Comparison of ENCODE assay signal across 8 cellular contexts in the genomic region with DNA sequence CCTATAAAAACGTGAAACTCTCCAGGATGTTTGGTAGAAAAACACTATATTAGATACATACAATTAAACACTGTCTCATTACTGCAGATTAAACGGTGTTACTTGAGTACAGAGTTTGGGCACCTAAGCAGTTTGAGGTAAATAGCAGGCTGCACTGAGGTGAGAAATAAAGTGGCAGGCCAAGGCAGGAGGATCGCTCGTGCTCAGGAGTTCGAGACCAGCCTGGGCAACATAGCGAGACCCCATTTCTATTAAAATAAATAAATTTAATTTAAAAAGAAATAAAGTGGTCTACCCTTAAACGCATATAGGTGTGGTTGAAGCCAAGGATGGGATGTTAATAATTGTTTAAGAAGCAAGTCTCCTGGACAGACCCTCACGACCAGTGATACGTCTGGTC. TPM values are rescaled to one million over a fixed set of nuclear protein-coding genes. Genes with fewer than 3 reads are reported as not detected.
A peak's percentile ranks its signal among the peaks of the same experiment; 100 is the strongest.
DNase-seq lines count a peak whose midpoint lies in the region; ATAC-seq and TF ChIP-seq lines count a peak whose summit lies in the region.

No MANE protein-coding gene starts in this region.

- 5 to 7% methylated on average over 9 of the region's 9 CpGs for WGBS in testis, 2 donors

- peak overlapping the region; percentile 96 for H3K4me3 Mint-ChIP-seq in activated CD4-positive, alpha-beta T cell treated with anti-CD3 and anti-CD28 coated beads, Interleukin-2, amount 10 ng/mL, durations not matched to agents 24 days and 14 days
- H3K4me3 Mint-ChIP-seq in activated naive CD8-positive, alpha-beta T cell treated with anti-CD3 and anti-CD28 coated beads for 36 hours, result peak overlapping the region; percentile 95

- TF ChIP-seq CTCF in testis (IDR thresholded peaks at IDR 0.05), result no peak

- peaks cover 2% of the 10 kb centered on the region for H3K27me3 Mint-ChIP-seq in activated CD4-positive, alpha-beta T cell treated with anti-CD3 and anti-CD28 coated beads, Interleukin-2, amount 10 ng/mL, durations not matched to agents 24 days and 14 days
- peaks cover 5% of the 10 kb centered on the region for H3K27me3 Mint-ChIP-seq in activated naive CD8-positive, alpha-beta T cell treated with anti-CD3 and anti-CD28 coated beads for 36 hours

- peaks cover 12% of the 10 kb centered on the region for H3K36me3 Mint-ChIP-seq in activated CD4-positive, alpha-beta T cell treated with anti-CD3 and anti-CD28 coated beads, Interleukin-2, amount 10 ng/mL, durations not matched to agents 24 days and 14 days (ENCODE audit: low read depth)
- peaks cover 22% of the 10 kb centered on the region for H3K36me3 Mint-ChIP-seq in activated naive CD8-positive, alpha-beta T cell treated with anti-CD3 and anti-CD28 coated beads for 36 hours

- H3K9me3 ChIP-seq in testis, result no peaks in the 10 kb centered on the region

- peak overlapping the region; percentile 92 to 99 for H3K4me3 ChIP-seq in testis

- intact Hi-C loops in activated CD4-positive, alpha-beta T cell treated with anti-CD3 and anti-CD28 coated beads, Interleukin-2, amount 10 ng/mL, durations not matched to agents 24 days and 14 days (cut with micrococcal nuclease), result loop anchor here (10.0 kb wide), 1 partner anchor 1123 kb away; a partner anchor contains a TSS
- intact Hi-C loops in testis (cut with DNase I; ENCODE audit: low total_unique reads), result loop anchor here (10.0 kb wide), 1 partner anchor 147 kb away; a partner anchor contains a TSS

- H3K27ac ChIP-seq in testis (peak overlapping the region; percentile 94 to 95), caudate nucleus (ENCODE audit: low read depth, low read length) (no peak overlapping the region)

- no peak for TF ChIP-seq POLR2A in testis (IDR thresholded peaks at IDR 0.05)

- peak overlapping the region; percentile 99 for H3K27ac Mint-ChIP-seq in activated CD4-positive, alpha-beta T cell treated with anti-CD3 and anti-CD28 coated beads, Interleukin-2, amount 10 ng/mL, durations not matched to agents 24 days and 14 days
- peak overlapping the region; percentile 98 for H3K27ac Mint-ChIP-seq in activated naive CD8-positive, alpha-beta T cell treated with anti-CD3 and anti-CD28 coated beads for 36 hours

- no peak for ATAC-seq in HG02610 (IDR thresholded peaks at IDR 0.05; ENCODE audit: unreplicated experiment)

- peaks cover 4% of the 10 kb centered on the region for H3K4me1 ChIP-seq in testis

- no peaks in the 10 kb centered on the region for H3K27me3 ChIP-seq in testis

- peaks cover 6% of the 10 kb centered on the region for H3K4me1 Mint-ChIP-seq in activated CD4-positive, alpha-beta T cell treated with anti-CD3 and anti-CD28 coated beads, Interleukin-2, amount 10 ng/mL, durations not matched to agents 24 days and 14 days
- H3K4me1 Mint-ChIP-seq in activated naive CD8-positive, alpha-beta T cell treated with anti-CD3 and anti-CD28 coated beads for 36 hours, result peaks cover 10% of the 10 kb centered on the region

- DNase-seq in activated CD4-positive, alpha-beta T cell treated with anti-CD3 and anti-CD28 coated beads, Interleukin-2, amount 10 ng/mL, durations not matched to agents 24 days and 14 days, result peak; percentile 61
- no peak for DNase-seq in activated CD4-positive, alpha-beta T cell treated with anti-CD3 and anti-CD28 coated beads, Interleukin-2, amount 50 U/mL, for 4 hours
- DNase-seq in activated naive CD8-positive, alpha-beta T cell treated with anti-CD3 and anti-CD28 coated beads for 36 hours, result no peak
- DNase-seq in kidney tubule cell (ENCODE audit: low spot score), result peak; percentile 11
- DNase-seq in testis, result peak; percentile 11
- no peak for DNase-seq in caudate nucleus (lab: John Stamatoyannopoulos, UW)
- DNase-seq in NCI-H1436 treated with DMSO at 0.1 percent for 48 hours (lab: John Stamatoyannopoulos, UW), result no peak

- H3K36me3 ChIP-seq in testis (ENCODE audit: low read depth, missing control alignments), result no peaks in the 10 kb centered on the region

- H3K9me3 Mint-ChIP-seq in activated CD4-positive, alpha-beta T cell treated with anti-CD3 and anti-CD28 coated beads, Interleukin-2, amount 10 ng/mL, durations not matched to agents 24 days and 14 days, result peaks cover 4% of the 10 kb centered on the region
- H3K9me3 Mint-ChIP-seq in activated naive CD8-positive, alpha-beta T cell treated with anti-CD3 and anti-CD28 coated beads for 36 hours, result peaks cover 2% of the 10 kb centered on the region

RNA-seq across cellular contexts. Expression of a gene that starts 1.2 kb away (rescaled TPM):
- total RNA-seq in activated CD4-positive, alpha-beta T cell treated with anti-CD3 and anti-CD28 coated beads, Interleukin-2, amount 10 ng/mL, durations not matched to agents 24 days and 14 days, result 71.8 and 73.3 TPM in 2 replicates
- 10 to 100 TPM; 88.7 to 92.4 TPM for total RNA-seq in activated naive CD8-positive, alpha-beta T cell treated with anti-CD3 and anti-CD28 coated beads for 36 hours
- total RNA-seq in testis, result 100 to 1,000 TPM; 129 to 145 TPM
- polyA plus RNA-seq in testis (ENCODE audit: insufficient read depth, low read depth, low replicate concordance), result 92.0 TPM

Comparison
In these comparisons a context has a peak if more than half of its experiments do, and no peak if none do; other contexts are left out.
1. DNase-seq: peak in activated CD4-positive, alpha-beta T cell treated with anti-CD3 and anti-CD28 coated beads, Interleukin-2, amount 10 ng/mL, durations not matched to agents 24 days and 14 days (single experiment), kidney tubule cell (single experiment) and testis (single experiment); none in activated CD4-positive, alpha-beta T cell treated with anti-CD3 and anti-CD28 coated beads, Interleukin-2, amount 50 U/mL, for 4 hours (0 of 2), activated naive CD8-positive, alpha-beta T cell treated with anti-CD3 and anti-CD28 coated beads for 36 hours (single experiment), caudate nucleus (0 of 61) and NCI-H1436 treated with DMSO at 0.1 percent for 48 hours (single experiment).